In the genomic region with DNA sequence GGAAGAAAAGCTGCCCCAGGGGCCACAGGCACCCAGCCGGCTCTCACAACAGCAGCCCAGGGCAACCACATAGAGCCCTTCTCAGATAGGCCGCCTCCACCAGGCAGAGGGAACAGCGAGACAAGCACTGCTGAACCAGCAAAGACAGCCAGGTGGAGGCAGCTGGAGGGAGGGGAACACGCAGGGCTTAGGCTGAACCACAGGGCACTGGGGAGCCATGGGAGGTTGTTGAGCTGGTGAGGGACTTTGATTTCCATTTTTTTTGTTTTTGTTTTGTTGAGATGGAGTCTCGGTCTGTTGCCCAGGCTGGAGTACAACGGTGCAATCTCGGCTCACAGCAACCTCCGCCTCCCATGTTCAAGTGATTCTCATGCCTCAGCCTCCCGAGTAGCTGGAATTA, we compare ENCODE assay signal across 2 cellular contexts.
TF ChIP-seq lines count a peak whose summit lies in the region.

No MANE protein-coding gene starts in this region.

TF ChIP-seq in A549, 52 proteins besides CTCF, POLR2A, EP300 and RAD21:
- TF ChIP-seq ZFP36 (IDR thresholded peaks at IDR 0.05; ENCODE audit: borderline replicate concordance, partially characterized antibody) (peak; percentile 90), KDM1A (IDR thresholded peaks at IDR 0.05; ENCODE audit: low read depth) (peak; percentile 94; the same call in 1 of the 2 replicates), JUNB (IDR thresholded peaks at IDR 0.05) (no peak)

TF ChIP-seq in GM12878, 131 proteins besides CTCF, POLR2A, EP300 and RAD21:
- TF ChIP-seq, protein P1, sequence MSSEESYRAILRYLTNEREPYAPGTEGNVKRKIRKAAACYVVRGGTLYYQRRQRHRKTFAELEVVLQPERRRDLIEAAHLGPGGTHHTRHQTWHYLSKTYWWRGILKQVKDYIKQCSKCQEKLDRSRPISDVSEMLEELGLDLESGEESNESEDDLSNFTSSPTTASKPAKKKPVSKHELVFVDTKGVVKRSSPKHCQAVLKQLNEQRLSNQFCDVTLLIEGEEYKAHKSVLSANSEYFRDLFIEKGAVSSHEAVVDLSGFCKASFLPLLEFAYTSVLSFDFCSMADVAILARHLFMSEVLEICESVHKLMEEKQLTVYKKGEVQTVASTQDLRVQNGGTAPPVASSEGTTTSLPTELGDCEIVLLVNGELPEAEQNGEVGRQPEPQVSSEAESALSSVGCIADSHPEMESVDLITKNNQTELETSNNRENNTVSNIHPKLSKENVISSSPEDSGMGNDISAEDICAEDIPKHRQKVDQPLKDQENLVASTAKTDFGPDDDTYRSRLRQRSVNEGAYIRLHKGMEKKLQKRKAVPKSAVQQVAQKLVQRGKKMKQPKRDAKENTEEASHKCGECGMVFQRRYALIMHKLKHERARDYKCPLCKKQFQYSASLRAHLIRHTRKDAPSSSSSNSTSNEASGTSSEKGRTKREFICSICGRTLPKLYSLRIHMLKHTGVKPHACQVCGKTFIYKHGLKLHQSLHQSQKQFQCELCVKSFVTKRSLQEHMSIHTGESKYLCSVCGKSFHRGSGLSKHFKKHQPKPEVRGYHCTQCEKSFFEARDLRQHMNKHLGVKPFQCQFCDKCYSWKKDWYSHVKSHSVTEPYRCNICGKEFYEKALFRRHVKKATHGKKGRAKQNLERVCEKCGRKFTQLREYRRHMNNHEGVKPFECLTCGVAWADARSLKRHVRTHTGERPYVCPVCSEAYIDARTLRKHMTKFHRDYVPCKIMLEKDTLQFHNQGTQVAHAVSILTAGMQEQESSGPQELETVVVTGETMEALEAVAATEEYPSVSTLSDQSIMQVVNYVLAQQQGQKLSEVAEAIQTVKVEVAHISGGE (CRISPR knock-in tag; IDR thresholded peaks at IDR 0.05), result no peak
- 0 out of 2 replicates have a peak, but pooled peaks have one; percentile 57 for TF ChIP-seq KDM1A (IDR thresholded peaks at IDR 0.05; ENCODE audit: borderline replicate concordance)
